ENCODE assay signal across 39 cellular contexts in the genomic region with DNA sequence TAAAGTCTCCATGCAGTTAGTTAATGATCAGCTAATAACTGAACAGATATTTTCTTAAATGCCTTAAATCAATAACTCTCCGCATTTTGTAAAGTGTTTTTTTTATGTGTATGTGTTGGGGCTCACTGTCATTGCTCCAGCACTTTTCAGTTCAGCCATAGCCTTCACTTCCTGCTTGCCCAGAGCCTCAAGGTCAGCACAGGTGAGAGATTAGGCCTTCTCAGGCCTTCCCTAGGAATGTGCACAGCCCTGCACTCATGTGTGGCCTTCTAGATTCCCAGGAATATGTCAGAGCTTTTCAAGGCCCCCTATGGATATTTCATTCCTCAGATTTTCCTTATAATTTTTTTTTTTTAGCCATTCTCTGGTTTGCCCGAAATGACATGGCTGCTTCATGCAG.
"Had no signal": no experiment of that assay in that cellular context is flagged by ENCODE, and none has a peak within 500 bp of the region (broad histone marks: within the 10 kb centered on the region; RNA-seq: fewer than 3 reads in every experiment).

No MANE protein-coding gene starts in this region.

- H3K4me3 ChIP-seq: adrenal gland, cardiac muscle cell had no signal

- H3K4me1 Mint-ChIP-seq: activated B cell treated with CpG ODN at 0.5 μM for 24 hours; activated CD4-positive, alpha-beta T cell treated with anti-CD3 and anti-CD28 coated beads, Interleukin-2, amount 10 ng/mL, durations not matched to agents 24 days and 14 days; activated naive CD8-positive, alpha-beta T cell treated with anti-CD3 and anti-CD28 coated beads for 36 hours; activated T-helper 17 cell treated with anti-CD3 and anti-CD28 coated beads, Interleukin-2, amount 50 U/mL, for 72 hours; brain had no signal

- H3K9me3 Mint-ChIP-seq: T-helper 2 cell treated with Interferon-gamma antibody and Interleukin-4, amounts not matched to agents 5 μg/mL and 100 μg/mL, for 36 hours had no signal

- DNase-seq: activated B cell treated with CpG ODN at 0.5 μM for 24 hours; activated CD4-positive, alpha-beta memory T cell treated with anti-CD3 and anti-CD28 coated beads for 36 hours; activated CD4-positive, alpha-beta T cell treated with anti-CD3 and anti-CD28 coated beads for 4 hours; activated CD4-positive, alpha-beta T cell treated with anti-CD3 and anti-CD28 coated beads, Interleukin-2, amount 10 ng/mL, durations not matched to agents 24 days and 14 days; activated CD4-positive, alpha-beta T cell treated with anti-CD3 and anti-CD28 coated beads, Interleukin-2, amount 50 U/mL, for 1 hour; activated CD4-positive, alpha-beta T cell treated with anti-CD3 and anti-CD28 coated beads, Interleukin-2, amount 50 U/mL, for 4 hours; activated CD4-positive, CD25-positive, alpha-beta regulatory T cell treated with anti-CD3 and anti-CD28 coated beads, Interleukin-2, amount 50 U/mL, for 72 hours; activated CD8-positive, alpha-beta memory T cell treated with anti-CD3 and anti-CD28 coated beads, Interleukin-2, amount 50 U/mL, for 4 hours; activated CD8-positive, alpha-beta T cell treated with anti-CD3 and anti-CD28 coated beads for 36 hours; activated effector memory CD4-positive, alpha-beta T cell treated with anti-CD3 and anti-CD28 coated beads, Interleukin-2, amount 50 U/mL, for 16 hours; activated gamma-delta T cell treated with Interleukin-2 at 50 U/mL for 16 hours; activated naive CD4-positive, alpha-beta T cell; activated naive CD4-positive, alpha-beta T cell treated with anti-CD3 and anti-CD28 coated beads for 36 hours; activated naive CD4-positive, alpha-beta T cell treated with anti-CD3 and anti-CD28 coated beads, Interleukin-2, amount 50 U/mL, for 16 hours; activated naive CD8-positive, alpha-beta T cell treated with anti-CD3 and anti-CD28 coated beads for 36 hours; activated T-cell treated with anti-CD3 and anti-CD28 coated beads for 4 hours; activated T-cell treated with anti-CD3 and anti-CD28 coated beads, Interleukin-2, amount 50 U/mL, for 1 hour; activated T-cell treated with anti-CD3 and anti-CD28 coated beads, Interleukin-2, amount 50 U/mL, for 4 hours; activated T-cell treated with anti-CD3 and anti-CD28 coated beads, Interleukin-2, amount 50 U/mL, for 72 hours; adrenal gland; amniotic stem cell; aorta; caudate nucleus; cerebellar nuclear complex; T-helper 1 cell; T-helper 2 cell; T-helper 9 cell had no signal

- FAIRE-seq: astrocyte, bronchial epithelial cell, TTC549 had no signal

- ATAC-seq: activated CD8-positive, alpha-beta T cell treated with anti-CD3 and anti-CD28 coated beads for 36 hours; activated naive CD4-positive, alpha-beta T cell treated with anti-CD3 and anti-CD28 coated beads, Interleukin-2, amount 50 U/mL, for 72 hours; activated T-cell treated with anti-CD3 and anti-CD28 coated beads, Interleukin-2, amount 50 U/mL, for 4 hours; activated T-cell treated with anti-CD3 and anti-CD28 coated beads, Interleukin-2, amount 50 U/mL, for 72 hours; activated T-helper 17 cell treated with anti-CD3 and anti-CD28 coated beads, Interleukin-2, amount 50 U/mL, for 72 hours had no signal

- H3K4me1 ChIP-seq: adrenal gland had no signal

- H3K36me3 ChIP-seq: adrenal gland, cardiac muscle cell had no signal

- H3K4me3 Mint-ChIP-seq: activated B cell treated with CpG ODN at 0.5 μM for 24 hours; activated CD4-positive, alpha-beta memory T cell treated with anti-CD3 and anti-CD28 coated beads for 36 hours; activated CD4-positive, alpha-beta T cell treated with anti-CD3 and anti-CD28 coated beads, Interleukin-2, amount 10 ng/mL, durations not matched to agents 24 days and 14 days; activated CD8-positive, alpha-beta T cell treated with anti-CD3 and anti-CD28 coated beads for 36 hours; activated naive CD4-positive, alpha-beta T cell treated with anti-CD3 and anti-CD28 coated beads for 36 hours; activated naive CD8-positive, alpha-beta T cell treated with anti-CD3 and anti-CD28 coated beads for 36 hours; activated T-cell treated with anti-CD3 and anti-CD28 coated beads, Interleukin-2, amount 50 U/mL, for 4 hours; activated T-cell treated with anti-CD3 and anti-CD28 coated beads, Interleukin-2, amount 50 U/mL, for 72 hours; activated T-helper 1 cell treated with anti-CD3 and anti-CD28 coated beads, Interleukin-12 subunit alpha, Interleukin-12 subunit beta, Interleukin-2, Interleukin-4 antibody, amounts not matched to agents 30 ng/mL and 10 ng/mL and 1 ng/mL, durations not matched to agents 14 hours and 24 hours and 36 hours; activated T-helper 17 cell treated with anti-CD3 and anti-CD28 coated beads, Interleukin-2, amount 50 U/mL, for 72 hours; brain; central memory CD8-positive, alpha-beta T cell; T-helper 1 cell treated with Interleukin-12 subunit alpha and Interleukin-12 subunit beta and Interleukin-4 antibody, amounts not matched to agents 30 μg/mL and 1 μg/mL, for 36 hours; T-helper 2 cell treated with Interferon-gamma antibody and Interleukin-4, amounts not matched to agents 5 μg/mL and 100 μg/mL, for 36 hours had no signal

- H3K27me3 Mint-ChIP-seq: activated CD4-positive, alpha-beta T cell treated with anti-CD3 and anti-CD28 coated beads, Interleukin-2, amount 10 ng/mL, durations not matched to agents 24 days and 14 days; activated CD8-positive, alpha-beta T cell treated with anti-CD3 and anti-CD28 coated beads for 36 hours; activated naive CD8-positive, alpha-beta T cell treated with anti-CD3 and anti-CD28 coated beads for 36 hours; activated T-helper 17 cell treated with anti-CD3 and anti-CD28 coated beads, Interleukin-2, amount 50 U/mL, for 72 hours had no signal

- H3K27ac ChIP-seq: adrenal gland, cardiac muscle cell, VCaP had no signal

- H3K27me3 ChIP-seq: adrenal gland, cardiac muscle cell had no signal

- H3K9me3 ChIP-seq: adrenal gland had no signal

- H3K27ac Mint-ChIP-seq: activated B cell treated with CpG ODN at 0.5 μM for 24 hours; activated CD4-positive, alpha-beta memory T cell treated with anti-CD3 and anti-CD28 coated beads for 36 hours; activated CD4-positive, alpha-beta T cell treated with anti-CD3 and anti-CD28 coated beads, Interleukin-2, amount 10 ng/mL, durations not matched to agents 24 days and 14 days; activated CD8-positive, alpha-beta T cell treated with anti-CD3 and anti-CD28 coated beads for 36 hours; activated naive CD4-positive, alpha-beta T cell treated with anti-CD3 and anti-CD28 coated beads for 36 hours; activated naive CD4-positive, alpha-beta T cell treated with anti-CD3 and anti-CD28 coated beads, Interleukin-2, amount 50 U/mL, for 72 hours; activated naive CD8-positive, alpha-beta T cell treated with anti-CD3 and anti-CD28 coated beads for 36 hours; activated T-cell treated with anti-CD3 and anti-CD28 coated beads, Interleukin-2, amount 50 U/mL, for 72 hours; activated T-helper 1 cell treated with anti-CD3 and anti-CD28 coated beads, Interleukin-12 subunit alpha, Interleukin-12 subunit beta, Interleukin-2, Interleukin-4 antibody, amounts not matched to agents 30 ng/mL and 10 ng/mL and 1 ng/mL, durations not matched to agents 14 hours and 24 hours and 36 hours; activated T-helper 17 cell treated with anti-CD3 and anti-CD28 coated beads, Interleukin-2, amount 50 U/mL, for 72 hours; brain; T-helper 1 cell treated with Interleukin-12 subunit alpha and Interleukin-12 subunit beta and Interleukin-4 antibody, amounts not matched to agents 30 μg/mL and 1 μg/mL, for 36 hours; T-helper 2 cell treated with Interferon-gamma antibody and Interleukin-4, amounts not matched to agents 5 μg/mL and 100 μg/mL, for 36 hours had no signal
